Comparison of ENCODE assay signal across 23 cellular contexts in genomic region chr20:40720826-40721225, GRCh38. TPM values are rescaled to one million over a fixed set of nuclear protein-coding genes. Genes with fewer than 3 reads are reported as not detected.
"Had no signal": no experiment of that assay in that cellular context is flagged by ENCODE, and none has a peak within 500 bp of the region (broad histone marks: within the 10 kb centered on the region; RNA-seq: fewer than 3 reads in every experiment).

No MANE protein-coding gene starts in this region.

- H3K9me3 ChIP-seq: ascending aorta, SJCRH30 had no signal

- H3K36me3 ChIP-seq: ascending aorta, SJCRH30 had no signal

- H3K4me1 ChIP-seq: ascending aorta, SJCRH30 had no signal

- H3K27ac ChIP-seq: ascending aorta, SJCRH30, SK-N-MC had no signal

- DNase-seq: activated CD4-positive, alpha-beta T cell treated with anti-CD3 and anti-CD28 coated beads, Interleukin-2, amount 10 ng/mL, durations not matched to agents 24 days and 14 days; activated CD4-positive, alpha-beta T cell treated with anti-CD3 and anti-CD28 coated beads, Interleukin-2, amount 50 U/mL, for 48 hours; activated CD8-positive, alpha-beta T cell treated with anti-CD3 and anti-CD28 coated beads, Interleukin-2, amount 10 ng/mL, durations not matched to agents 7 days and 5 days; activated gamma-delta T cell; activated naive CD4-positive, alpha-beta T cell treated with Interleukin-2 at 50 U/mL for 16 hours; activated naive CD8-positive, alpha-beta T cell treated with anti-CD3 and anti-CD28 coated beads, Interleukin-2, amount 10 ng/mL, durations not matched to agents 7 days and 5 days; activated T-cell treated with anti-CD3 and anti-CD28 coated beads, Interleukin-2, amount 50 U/mL, for 24 hours; amygdala; Karpas-422; KBM-7; NCI-H1048; NCI-H1105 treated with DMSO at 0.1 percent for 48 hours; NCI-H1436; NCI-H1694 treated with DMSO at 0.1 percent for 48 hours; NCI-H2029; NCI-H345; NCI-H524 treated with DMSO at 0.1 percent for 48 hours; SHP77; SJCRH30; T1000 had no signal

- H3K4me3 ChIP-seq: ascending aorta, SJCRH30, SK-N-MC had no signal

- H3K27me3 ChIP-seq: ascending aorta had no signal

RNA-seq across cellular contexts. Expression of gene MAFB, which starts 31.8 kb away (rescaled TPM):
- total RNA-seq: NCI-H460, SJCRH30 had no signal
